Comparison of ENCODE assay signal across 21 cellular contexts in genomic region chr15:68010366-68010765, GRCh38. TPM values are rescaled to one million over a fixed set of nuclear protein-coding genes. Genes with fewer than 3 reads are reported as not detected.
DNase-seq lines count a peak whose midpoint lies in the region; ATAC-seq, FAIRE-seq and TF ChIP-seq lines count a peak whose summit lies in the region.
"Had no signal": no experiment of that assay in that cellular context is flagged by ENCODE, and none has a peak within 500 bp of the region (broad histone marks: within the 10 kb centered on the region; RNA-seq: fewer than 3 reads in every experiment).

No MANE protein-coding gene starts in this region.

- 0 out of 2 replicates have a peak overlapping the region, but pooled peaks have one; percentile 51 for H2AFZ ChIP-seq in H1 (ENCODE audit: low read length)

- TF ChIP-seq POLR2A in H1 (IDR thresholded peaks at IDR 0.05; ENCODE audit: control extremely low read depth in 1 of 2, low read depth in 2 of 2, low read length in 2 of 2) = no peak

- no peak overlapping the region for H2BK15ac ChIP-seq in H1 (ENCODE audit: low read length)

- H3K4me1 ChIP-seq in H1 (replicated peaks in 1 of 4; ENCODE audit: control insufficient read depth in 3 of 4, insufficient read depth in 4 of 4, low read length in 3 of 4) = peaks cover 0 to 8% (median 3%) of the 10 kb centered on the region in 4 experiments; a peak in 3 of 7 replicates

- H3K9me3 ChIP-seq in H1 (ENCODE audit: insufficient read depth in 2 of 2, low read depth in 1 of 2, low read length in 1 of 2) = peaks cover 0 to 6% of the 10 kb centered on the region in 2 experiments; a peak in 2 of 4 replicates

- H3K18ac ChIP-seq in H1 (ENCODE audit: extremely low read depth, low read length) = no peak overlapping the region

- H2AK5ac ChIP-seq in H1 (ENCODE audit: low read depth, low read length) = no peak overlapping the region

- H3K9me3 Mint-ChIP-seq in type B pancreatic cell = peaks cover 15% of the 10 kb centered on the region

- POLR2A ChIA-PET in H1 (lab: Charles Lee; ENCODE audit: partially characterized antibody) = interaction anchor here (1.2 kb wide), 1 partner anchor 18 kb away, joined by 3 read pairs; no protein-coding TSS in a partner anchor

- no peak overlapping the region for H4K5ac ChIP-seq in H1 (ENCODE audit: insufficient read length, low read depth, low read length)

- H3K4me3 Mint-ChIP-seq in type B pancreatic cell = no peak overlapping the region
- H3K4me3 Mint-ChIP-seq: HFFc6 had no signal

- H2BK5ac ChIP-seq in H1 (ENCODE audit: low read depth, low read length) = no peak overlapping the region

- no peaks in the 10 kb centered on the region; the same call in 1 of the 2 replicates for H3K23me2 ChIP-seq in H1 (ENCODE audit: low read depth, low read length)

- H2BK120ac ChIP-seq in H1 (replicated peaks; ENCODE audit: low read depth, low read length) = no peak overlapping the region

- no peak for TF ChIP-seq RAD21 in H1 (IDR thresholded peaks at IDR 0.05 in 1 of 2, conservative IDR thresholded peaks at IDR 0.05 in 1 of 2; ENCODE audit: low read depth in 2 of 2, low read length in 2 of 2)

- H3K14ac ChIP-seq in H1 (ENCODE audit: insufficient read length) = no peak overlapping the region

- H3K36me3 Mint-ChIP-seq in type B pancreatic cell = peaks cover 4% of the 10 kb centered on the region

- H3K27ac ChIP-seq in H1 (ENCODE audit: low read depth, low read length) = no peak overlapping the region
- H3K27ac ChIP-seq: HL-60 had no signal

- ATAC-seq in HG03439 (IDR thresholded peaks at IDR 0.05; ENCODE audit: unreplicated experiment) = no peak

- no peak overlapping the region for H4K8ac ChIP-seq in H1 (ENCODE audit: extremely low read depth, insufficient read depth, low read length)

- no peak overlapping the region for H2BK12ac ChIP-seq in H1 (ENCODE audit: low read depth, low read length)

- H3K36me3 ChIP-seq in H7 (replicated peaks; ENCODE audit: control insufficient read depth, insufficient read depth, low read length) (no peaks in the 10 kb centered on the region), H1 (ENCODE audit: control insufficient read depth in 2 of 4, insufficient read depth in 4 of 4, low read length in 3 of 4) (no peaks in the 10 kb centered on the region)

- no peak overlapping the region for H4K91ac ChIP-seq in H1 (replicated peaks; ENCODE audit: insufficient read length, low read length)

- no peak overlapping the region for H3K23ac ChIP-seq in H1 (ENCODE audit: insufficient read length)

- no peak overlapping the region for H3K4ac ChIP-seq in H1 (replicated peaks; ENCODE audit: insufficient read length, low read depth, low read length)

- no peak overlapping the region for H3K56ac ChIP-seq in H1 (replicated peaks; ENCODE audit: insufficient read length, low read depth, low read length)

- peak; percentile 63 for FAIRE-seq in H1 (lab: Jason Lieb, UNC)

- H3K4me3 ChIP-seq in H7 (ENCODE audit: insufficient read depth, low read depth, low read length) (no peak overlapping the region), H1 (ENCODE audit: extremely low read depth in 1 of 4, insufficient read depth in 2 of 4, low read depth in 3 of 4, low read length in 4 of 4) (no peak overlapping the region)
- H3K4me3 ChIP-seq: BLaER1 treated with 17β-estradiol and CSF1 and Interleukin-3, amounts not matched to agents 10 nM and 100 nM had no signal

- 61% methylated on average over 6 of the region's 6 CpGs; no CpG with 5 or more reads in 1 of the 2 experiments for WGBS in H1 (ENCODE audit: extremely low coverage in 1 of 2, insufficient coverage in 1 of 2, insufficient read length in 1 of 2, insufficient replicate concordance in 2 of 2, low coverage in 1 of 2, low lambda C conversion rate in 2 of 2, missing lambda C conversion rate in 1 of 2), 2 experiments

- no peaks in the 10 kb centered on the region for H3K79me1 ChIP-seq in H1 (ENCODE audit: low read depth, low read length)

- no peak overlapping the region for H3K4me2 ChIP-seq in H1 (ENCODE audit: insufficient read depth in 1 of 2, low read depth in 2 of 2, low read length in 2 of 2)

- peak overlapping the region; percentile 32 for H3K27ac Mint-ChIP-seq in type B pancreatic cell
- H3K27ac Mint-ChIP-seq: HFFc6 had no signal

- CTCF ChIA-PET in H1 (lab: Charles Lee; ENCODE audit: partially characterized antibody) = interaction anchor here (0.7 kb wide), 1 partner anchor 13 kb away, joined by 3 read pairs; no protein-coding TSS in a partner anchor

- H3K27me3 ChIP-seq in H7 (ENCODE audit: control insufficient read depth, insufficient read depth, low read length) = no peaks in the 10 kb centered on the region
- no peaks in the 10 kb centered on the region for H3K27me3 ChIP-seq in H1 (replicated peaks in 1 of 4; ENCODE audit: control insufficient read depth in 3 of 4, extremely low read depth in 1 of 4, insufficient read depth in 3 of 4, low read length in 3 of 4)
- H3K27me3 ChIP-seq: BLaER1 treated with 17β-estradiol and CSF1 and Interleukin-3, amounts not matched to agents 10 nM and 100 nM had no signal

- no peaks in the 10 kb centered on the region for H3K4me1 Mint-ChIP-seq in type B pancreatic cell (ENCODE audit: unreplicated experiment)

- no peaks in the 10 kb centered on the region for H4K20me1 ChIP-seq in H1 (replicated peaks in 1 of 2; ENCODE audit: control insufficient read depth in 1 of 2, insufficient read depth in 2 of 2, low read length in 2 of 2)
- H4K20me1 ChIP-seq: BLaER1 treated with 17β-estradiol and CSF1 and Interleukin-3, amounts not matched to agents 10 nM and 100 nM had no signal

- in situ Hi-C loops in GM13977 (cut with MboI; ENCODE audit: low pct_unique_long_range_greater_than_20kb, low sequenced_read_pairs, unreplicated experiment) = no loop called here

- TF ChIP-seq CTCF in H1 (IDR thresholded peaks at IDR 0.05; ENCODE audit: control extremely low read depth in 1 of 3, insufficient read depth in 1 of 3, low read depth in 1 of 3, low read length in 3 of 3) = no peak
- TF ChIP-seq CTCF in type B pancreatic cell (conservative IDR thresholded peaks at IDR 0.05) = no peak
- TF ChIP-seq CTCF in GM13977 (IDR thresholded peaks at IDR 0.05; ENCODE audit: extremely low read depth, insufficient read depth, missing control alignments) = no peak

- TF ChIP-seq EP300 in H1 (IDR thresholded peaks at IDR 0.05; ENCODE audit: borderline replicate concordance in 1 of 2, low read depth in 2 of 2, low read length in 2 of 2) = no peak

- H2BK20ac ChIP-seq in H1 (ENCODE audit: low read length) = no peak overlapping the region

- H3K9ac ChIP-seq in H1 (replicated peaks in 1 of 4; ENCODE audit: extremely low read depth in 1 of 4, low read depth in 3 of 4, low read length in 3 of 4) = no peak overlapping the region
- H3K9ac ChIP-seq: BLaER1 treated with 17β-estradiol and CSF1 and Interleukin-3, amounts not matched to agents 10 nM and 100 nM had no signal

- DNase-seq in H7 (peak; percentile 54), H1 (ENCODE audit: low read depth in 1 of 2, low spot score in 2 of 2) (peak in 1 of 2 experiments; percentile 15), medulla oblongata (ENCODE audit: extremely low spot score) (peak; percentile 21), type B pancreatic cell (ENCODE audit: extremely low spot score, unreplicated experiment) (no peak), GM13977 (ENCODE audit: low spot score) (no peak)
- no peak for DNase-seq in stimulated activated CD4-positive, alpha-beta T cell treated with anti-CD3 and anti-CD28 coated beads, Interleukin-4, amount 100 ng/mL, for 1 hour
- DNase-seq: DND-41, GDM1, GOT3, HFFc6, NCI-H1105 treated with DMSO at 0.1 percent for 48 hours, NCI-H1694, NCI-H2081 treated with DMSO at 0.1 percent for 48 hours, NCI-H510A, NCI-H748 treated with DMSO at 0.1 percent for 48 hours, OCI-M1, Right ventricle myocardium superior, SW 1271 had no signal

- H3K79me2 ChIP-seq in H1 (ENCODE audit: control insufficient read depth in 1 of 2, insufficient read depth in 2 of 2, low read length in 2 of 2) = no peaks in the 10 kb centered on the region

- no peaks in the 10 kb centered on the region for H3K27me3 Mint-ChIP-seq in type B pancreatic cell

TF ChIP-seq in H1, 55 proteins besides CTCF, POLR2A, EP300 and RAD21:
- TF ChIP-seq EZH2 (IDR thresholded peaks at IDR 0.05; ENCODE audit: low read depth, low read length, severe bottlenecking) (no peak), TAF1 (IDR thresholded peaks at IDR 0.05; ENCODE audit: low read depth, low read length) (0 out of 2 replicates have a peak, but pooled peaks have one; percentile 18), RNF2 (IDR thresholded peaks at IDR 0.05; ENCODE audit: borderline replicate concordance, low read depth, low read length, missing control alignments, poor library complexity, severe bottlenecking) (no peak), TAF7 (optimal IDR thresholded peaks at IDR 0.05; ENCODE audit: borderline replicate concordance, low read depth, low read length) (no peak), JUND (IDR thresholded peaks at IDR 0.05; ENCODE audit: low read length) (no peak), FOSL1 (IDR thresholded peaks at IDR 0.05; ENCODE audit: insufficient read depth, low read depth, low read length) (no peak), MAX (IDR thresholded peaks at IDR 0.05) (peak; percentile 48; the same call in 1 of the 2 replicates), TBP (IDR thresholded peaks at IDR 0.05; ENCODE audit: low read depth, low read length) (no peak), CEBPB (IDR thresholded peaks at IDR 0.05; ENCODE audit: low read depth, low read length) (no peak), SP4 (IDR thresholded peaks at IDR 0.05; ENCODE audit: low read length) (no peak), SP2 (IDR thresholded peaks at IDR 0.05; ENCODE audit: low read length) (no peak), TEAD4 (IDR thresholded peaks at IDR 0.05; ENCODE audit: low read depth, low read length) (peak; percentile 79; the same call in 1 of the 2 replicates), MAFK (IDR thresholded peaks at IDR 0.05; ENCODE audit: low read depth, low read length) (no peak), POU5F1 (IDR thresholded peaks at IDR 0.05; ENCODE audit: low read depth, low read length) (no peak)
TF ChIP-seq in H1: peak in this region for 3.

RNA-seq across cellular contexts. Expression of gene PIAS1, which starts 43.7 kb away (rescaled TPM):
- 23.7 and 39.6 TPM in 2 replicates for total RNA-seq in H7 (2014; rRNA removed; shearing (Covaris generic))
- 30.8 and 33.5 TPM in 2 replicates for total RNA-seq in H1 (2021; fragmentation: NEBNext Ultra II Directional; extraction: Animal tissue kit (Norgen Biotek cat#: 25700))
- polyA plus RNA-seq in H1 (2011; rRNA removed) = 29.1 and 34.5 TPM in 2 replicates
- polyA plus RNA-seq in H1 (2011; cell fraction: cytosol; rRNA removed) = 22.2 TPM
- polyA plus RNA-seq in H1 (2011; cell fraction: nucleus; rRNA removed) = 35.8 TPM
- 21.1 to 31.2 TPM (median 29.7 TPM) in 4 replicates for polyA plus RNA-seq in H1 (2012, experiment 1 of 2)
- polyA plus RNA-seq in H1 (2012, experiment 2 of 2) = 5.8 TPM
- polyA plus RNA-seq in H1 (2013, experiment 1 of 2) = 36.5 TPM
- polyA plus RNA-seq in H1 (2013, experiment 2 of 2) = 40.3 TPM
- polyA minus RNA-seq in H1 (2011; rRNA and poly(A)+ RNA removed) = 104 and 146 TPM in 2 replicates
- 39.8 TPM for polyA minus RNA-seq in H1 (2011; cell fraction: cytosol; rRNA and poly(A)+ RNA removed)
- 103 TPM for polyA minus RNA-seq in H1 (2011; cell fraction: nucleus; rRNA and poly(A)+ RNA removed)
- 56.2 and 67.2 TPM in 2 replicates for total RNA-seq in type B pancreatic cell (ENCODE audit: low replicate concordance)

Comparison
In these comparisons a context has a peak if more than half of its experiments do, and no peak if none do; other contexts are left out.
1. DNase-seq: peak in H7 (single experiment) and medulla oblongata (single experiment); none in type B pancreatic cell (single experiment), stimulated activated CD4-positive, alpha-beta T cell treated with anti-CD3 and anti-CD28 coated beads, Interleukin-4, amount 100 ng/mL, for 1 hour (single experiment) and GM13977 (single experiment).